Comparison of ENCODE assay signal across 17 cellular contexts in genomic region chr4:167903291-167903721, GRCh38.
A peak's percentile ranks its signal among the peaks of the same experiment; 100 is the strongest.
DNase-seq lines count a peak whose midpoint lies in the region; ATAC-seq, FAIRE-seq and TF ChIP-seq lines count a peak whose summit lies in the region.
"Had no signal": no experiment of that assay in that cellular context is flagged by ENCODE, and none has a peak within 500 bp of the region (broad histone marks: within the 10 kb centered on the region; RNA-seq: fewer than 3 reads in every experiment).

No MANE protein-coding gene starts in this region.

- H3K36me3 ChIP-seq in MG63 (no peaks in the 10 kb centered on the region), keratinocyte (ENCODE audit: control insufficient read depth in 2 of 2, extremely low read depth in 1 of 2, insufficient read depth in 2 of 2, low read length in 2 of 2) (no peaks in the 10 kb centered on the region)
- H3K36me3 ChIP-seq: prostate gland had no signal

- no peaks in the 10 kb centered on the region for H3K27me3 Mint-ChIP-seq in Calu3 (ENCODE audit: unreplicated experiment)
- H3K27me3 Mint-ChIP-seq in endothelial cell (ENCODE audit: unreplicated experiment) = peaks cover 2% of the 10 kb centered on the region
- no peaks in the 10 kb centered on the region for H3K27me3 Mint-ChIP-seq in stimulated activated naive CD8-positive, alpha-beta T cell treated with anti-CD3 and anti-CD28 coated beads, Interleukin-15, amount 100 ng/mL, for 72 hours
- H3K27me3 Mint-ChIP-seq: activated CD4-positive, alpha-beta memory T cell treated with anti-CD3 and anti-CD28 coated beads for 36 hours; brain had no signal

- H3K9me3 Mint-ChIP-seq in Calu3 (ENCODE audit: low read depth, unreplicated experiment) = peaks cover 4% of the 10 kb centered on the region
- no peaks in the 10 kb centered on the region for H3K9me3 Mint-ChIP-seq in endothelial cell (ENCODE audit: unreplicated experiment)
- H3K9me3 Mint-ChIP-seq in stimulated activated naive CD8-positive, alpha-beta T cell treated with anti-CD3 and anti-CD28 coated beads, Interleukin-15, amount 100 ng/mL, for 72 hours = peaks cover 0 to under 1% of the 10 kb centered on the region in 2 donors
- H3K9me3 Mint-ChIP-seq: activated CD4-positive, alpha-beta memory T cell treated with anti-CD3 and anti-CD28 coated beads for 36 hours; brain had no signal

- H3K4me3 ChIP-seq in MG63 (no peak overlapping the region), cardiac fibroblast (replicated peaks in 1 of 2; ENCODE audit: low read depth in 2 of 2, low read length in 2 of 2) (no peak overlapping the region), keratinocyte (ENCODE audit: control insufficient read depth in 2 of 3, extremely low read depth in 1 of 3, insufficient read depth in 2 of 3, low read depth in 1 of 3, low read length in 3 of 3) (peak overlapping the region in 2 of 3 experiments; percentile 52 to 58)
- H3K4me3 ChIP-seq: mucosa of descending colon, prostate gland had no signal

- H3K36me3 Mint-ChIP-seq in Calu3 (ENCODE audit: insufficient read depth, unreplicated experiment) (no peaks in the 10 kb centered on the region), endothelial cell (ENCODE audit: low read depth, unreplicated experiment) (no peaks in the 10 kb centered on the region)
- H3K36me3 Mint-ChIP-seq: activated CD4-positive, alpha-beta memory T cell treated with anti-CD3 and anti-CD28 coated beads for 36 hours; brain had no signal

- DNase-seq in Calu3 = no peak
- peak; percentile 58 for DNase-seq in MG63
- peak; percentile 43 to 86 for DNase-seq in cardiac fibroblast (ENCODE audit: low read depth in 2 of 2)
- DNase-seq in keratinocyte (ENCODE audit: low read depth, low spot score) = no peak
- DNase-seq in endothelial cell (ENCODE audit: low spot score) = no peak
- no peak for DNase-seq in stimulated activated naive CD8-positive, alpha-beta T cell treated with anti-CD3 and anti-CD28 coated beads, Interleukin-15, amount 100 ng/mL, for 72 hours
- DNase-seq in CD1c-positive myeloid dendritic cell (ENCODE audit: extremely low spot score) = no peak
- no peak for DNase-seq in HK-2 (ENCODE audit: unreplicated experiment)
- DNase-seq: activated CD4-positive, alpha-beta memory T cell treated with anti-CD3 and anti-CD28 coated beads for 36 hours; mucosa of descending colon; NCI-H524; Right ventricle myocardium superior; stimulated activated CD4-positive, alpha-beta T cell treated with anti-CD3 and anti-CD28 coated beads, Interleukin-2, amount 100 ng/mL, for 48 hours had no signal

- intact Hi-C loops in Calu3 (cut with micrococcal nuclease; ENCODE audit: unreplicated experiment) = no loop called here

- H3K4me1 Mint-ChIP-seq in Calu3 (ENCODE audit: low read depth, unreplicated experiment) (peaks cover 15% of the 10 kb centered on the region), endothelial cell (ENCODE audit: unreplicated experiment) (no peaks in the 10 kb centered on the region)
- no peaks in the 10 kb centered on the region for H3K4me1 Mint-ChIP-seq in stimulated activated naive CD8-positive, alpha-beta T cell treated with anti-CD3 and anti-CD28 coated beads, Interleukin-15, amount 100 ng/mL, for 72 hours
- H3K4me1 Mint-ChIP-seq: activated T-helper 17 cell treated with anti-CD3 and anti-CD28 coated beads, Interleukin-2, amount 50 U/mL, for 72 hours; brain had no signal

- FAIRE-seq in keratinocyte (lab: Jason Lieb, UNC) = peak; percentile 97
- FAIRE-seq: GM12891 had no signal

- H3K79me2 ChIP-seq in keratinocyte (ENCODE audit: control insufficient read depth, insufficient read depth, low read length) = no peaks in the 10 kb centered on the region

- BruUV-seq in Calu3 (replicated peaks; lab: Mats Ljungman, UMichigan) = no TSS peak

- CTCF ChIA-PET in Calu3 (lab: Charles Lee) = no interaction called here

- H3K4me2 ChIP-seq in keratinocyte (ENCODE audit: control insufficient read depth, extremely low read depth, insufficient read depth, low read depth, low read length) = peak overlapping the region; percentile 92

- H3K4me3 Mint-ChIP-seq in Calu3 (ENCODE audit: low read depth, unreplicated experiment) = no peak overlapping the region
- H3K4me3 Mint-ChIP-seq in endothelial cell (ENCODE audit: unreplicated experiment) = no peak overlapping the region
- H3K4me3 Mint-ChIP-seq in stimulated activated naive CD8-positive, alpha-beta T cell treated with anti-CD3 and anti-CD28 coated beads, Interleukin-15, amount 100 ng/mL, for 72 hours = no peak overlapping the region
- H3K4me3 Mint-ChIP-seq: activated CD4-positive, alpha-beta memory T cell treated with anti-CD3 and anti-CD28 coated beads for 36 hours; activated T-helper 17 cell treated with anti-CD3 and anti-CD28 coated beads, Interleukin-2, amount 50 U/mL, for 72 hours; brain had no signal

- no peaks in the 10 kb centered on the region for H3K9me1 ChIP-seq in keratinocyte (ENCODE audit: control insufficient read depth, extremely low read depth, insufficient read depth, low read length)

- peaks cover 16% of the 10 kb centered on the region for H3K4me1 ChIP-seq in keratinocyte (ENCODE audit: control insufficient read depth, extremely low read depth, insufficient read depth, low read length)
- H3K4me1 ChIP-seq: prostate gland had no signal

- H2AFZ ChIP-seq in keratinocyte (ENCODE audit: control insufficient read depth, low read length) = peak overlapping the region; percentile 92

- no peaks in the 10 kb centered on the region for H3K27me3 ChIP-seq in MG63
- H3K27me3 ChIP-seq in keratinocyte (ENCODE audit: control insufficient read depth, extremely low read depth, insufficient read depth, low read length) = no peaks in the 10 kb centered on the region

- H3K9me3 ChIP-seq in MG63 = peaks cover 6% of the 10 kb centered on the region; the same call in 1 of the 2 replicates
- no peaks in the 10 kb centered on the region for H3K9me3 ChIP-seq in keratinocyte (ENCODE audit: control insufficient read depth, low read depth, low read length)
- H3K9me3 ChIP-seq: mucosa of descending colon, prostate gland had no signal

- TF ChIP-seq CTCF in Calu3 (IDR thresholded peaks at IDR 0.05; ENCODE audit: unreplicated experiment) (no peak), cardiac fibroblast (IDR thresholded peaks at IDR 0.05; ENCODE audit: low read depth, low read length) (no peak), keratinocyte (optimal IDR thresholded peaks at IDR 0.05 in 1 of 3, IDR thresholded peaks at IDR 0.05 in 1 of 3, conservative IDR thresholded peaks at IDR 0.05 in 1 of 3; ENCODE audit: extremely low read depth in 1 of 3, insufficient read depth in 2 of 3, low read length in 3 of 3) (no peak), endothelial cell (IDR thresholded peaks at IDR 0.05; ENCODE audit: unreplicated experiment) (no peak)

- no peaks in the 10 kb centered on the region for H4K20me1 ChIP-seq in keratinocyte (ENCODE audit: control insufficient read depth, extremely low read depth, insufficient read depth, low read length)

- dilution Hi-C loops in keratinocyte (cut with MboI; ENCODE audit: extremely low pct_ligation_motif_present, low sequenced_read_pairs) = no loop called here

- no peak for ATAC-seq in stimulated activated naive CD8-positive, alpha-beta T cell treated with anti-CD3 and anti-CD28 coated beads, Interleukin-15, amount 100 ng/mL, for 72 hours
- ATAC-seq: activated T-helper 17 cell treated with anti-CD3 and anti-CD28 coated beads, Interleukin-2, amount 50 U/mL, for 72 hours; mucosa of descending colon had no signal

- peak overlapping the region; percentile 90 for H3K27ac ChIP-seq in keratinocyte (ENCODE audit: control insufficient read depth, insufficient read depth, low read length)
- H3K27ac ChIP-seq: prostate gland had no signal

- peak overlapping the region; percentile 59 for H3K9ac ChIP-seq in keratinocyte (ENCODE audit: control insufficient read depth, extremely low read depth, insufficient read depth, low read length)

- H3K27ac Mint-ChIP-seq in Calu3 (ENCODE audit: unreplicated experiment) (peak overlapping the region; percentile 31), endothelial cell (ENCODE audit: unreplicated experiment) (no peak overlapping the region)
- H3K27ac Mint-ChIP-seq in stimulated activated naive CD8-positive, alpha-beta T cell treated with anti-CD3 and anti-CD28 coated beads, Interleukin-15, amount 100 ng/mL, for 72 hours = no peak overlapping the region
- H3K27ac Mint-ChIP-seq: activated CD4-positive, alpha-beta memory T cell treated with anti-CD3 and anti-CD28 coated beads for 36 hours; activated T-helper 17 cell treated with anti-CD3 and anti-CD28 coated beads, Interleukin-2, amount 50 U/mL, for 72 hours; brain had no signal

Comparison
In these comparisons a context has a peak if more than half of its experiments do, and no peak if none do; other contexts are left out.
1. DNase-seq: peak in MG63 (single experiment) and cardiac fibroblast (2 of 2); none in Calu3 (single experiment), keratinocyte (single experiment), endothelial cell (single experiment), stimulated activated naive CD8-positive, alpha-beta T cell treated with anti-CD3 and anti-CD28 coated beads, Interleukin-15, amount 100 ng/mL, for 72 hours (0 of 2), CD1c-positive myeloid dendritic cell (single experiment) and HK-2 (single experiment).
2. H3K4me3 ChIP-seq: peak in keratinocyte (2 of 3); none in MG63 (single experiment) and cardiac fibroblast (0 of 2).